ENCODE assay signal across 10 cellular contexts in genomic region chr7:122305475-122306319, GRCh38. TPM values are rescaled to one million over a fixed set of nuclear protein-coding genes. Genes with fewer than 3 reads are reported as not detected.
DNase-seq lines count a peak whose midpoint lies in the region; ATAC-seq and TF ChIP-seq lines count a peak whose summit lies in the region.
"Had no signal": no experiment of that assay in that cellular context is flagged by ENCODE, and none has a peak within 500 bp of the region (broad histone marks: within the 10 kb centered on the region; RNA-seq: fewer than 3 reads in every experiment).

No MANE protein-coding gene starts in this region.

- no peak overlapping the region for H3K27ac ChIP-seq in duodenal mucosa (ENCODE audit: low read depth, low read length)

- DNase-seq in Caco-2 (peak in 1 of 2 experiments; percentile 22), NCI-H1417 treated with DMSO at 0.1 percent for 48 hours (lab: John Stamatoyannopoulos, UW) (peak; percentile 65), nephron progenitor cell (peak; percentile 60), GM10248 (ENCODE audit: extremely low spot score) (no peak), NCI-H1694 treated with DMSO at 0.1 percent for 48 hours (lab: John Stamatoyannopoulos, UW) (no peak), HCEC 1CT (no peak)
- DNase-seq: hippocampal formation, OCI-M1 had no signal

- H3K4me1 Mint-ChIP-seq in Caco-2 (ENCODE audit: low read depth, unreplicated experiment) = no peaks in the 10 kb centered on the region
- H3K4me1 Mint-ChIP-seq in nephron progenitor cell = peaks cover 32% of the 10 kb centered on the region

- peak overlapping the region; percentile 27 for H3K4me3 ChIP-seq in Caco-2 (ENCODE audit: low read depth, low read length)
- H3K4me3 ChIP-seq in duodenal mucosa (ENCODE audit: low read depth in 1 of 2, low read length in 2 of 2) = peak overlapping the region; percentile 38 to 41

- no TSS peak for BruUV-seq in Caco-2 (replicated peaks; lab: Mats Ljungman, UMichigan)

- CTCF ChIA-PET in Caco-2 (lab: Charles Lee) (no interaction called here), GM10248 (lab: Yijun Ruan, JAX) (interaction anchor here (1.1 kb wide), 1 partner anchor 11 kb away, joined by 3 read pairs; no protein-coding TSS in a partner anchor)

- TF ChIP-seq CTCF in Caco-2 (IDR thresholded peaks at IDR 0.05; ENCODE audit: insufficient read depth in 1 of 2, low read depth in 1 of 2, low read length in 1 of 2, severe bottlenecking in 1 of 2, unreplicated experiment in 1 of 2) = no peak
- no peak for TF ChIP-seq CTCF in nephron progenitor cell (IDR thresholded peaks at IDR 0.05)
- TF ChIP-seq CTCF in GM10248 (IDR thresholded peaks at IDR 0.05; ENCODE audit: control extremely low read depth, extremely low read depth, low read depth, missing control alignments) = no peak

- H3K9ac ChIP-seq in duodenal mucosa (ENCODE audit: low read depth in 1 of 2, low read length in 2 of 2) = no peak overlapping the region

- peak overlapping the region; percentile 69 for H3K4me3 Mint-ChIP-seq in Caco-2 (ENCODE audit: unreplicated experiment)
- H3K4me3 Mint-ChIP-seq in nephron progenitor cell = peak overlapping the region; percentile 67

- H3K9me3 Mint-ChIP-seq in Caco-2 (ENCODE audit: unreplicated experiment) (no peaks in the 10 kb centered on the region), nephron progenitor cell (no peaks in the 10 kb centered on the region)

- peaks cover 4% of the 10 kb centered on the region; the same call in 1 of the 2 replicates for H3K27me3 ChIP-seq in Caco-2 (replicated peaks; ENCODE audit: control insufficient read depth, insufficient read depth, low read length)
- H3K27me3 ChIP-seq in duodenal mucosa (ENCODE audit: control insufficient read depth in 1 of 2, insufficient read depth in 2 of 2, low read length in 2 of 2) = peaks cover 94 to 99% of the 10 kb centered on the region in 2 donors

- no peaks in the 10 kb centered on the region for H3K9me3 ChIP-seq in Caco-2
- H3K9me3 ChIP-seq in duodenal mucosa (ENCODE audit: control insufficient read depth in 1 of 2, low read length in 2 of 2) = no peaks in the 10 kb centered on the region

- H3K27me3 Mint-ChIP-seq in Caco-2 (ENCODE audit: insufficient read depth, unreplicated experiment) = peaks cover 36% of the 10 kb centered on the region
- H3K27me3 Mint-ChIP-seq in nephron progenitor cell (ENCODE audit: low read depth, poor library complexity) = peaks cover 100% of the 10 kb centered on the region

- ATAC-seq in HG02678 (IDR thresholded peaks at IDR 0.05; ENCODE audit: unreplicated experiment) = no peak

- no peaks in the 10 kb centered on the region for H3K36me3 Mint-ChIP-seq in Caco-2 (ENCODE audit: insufficient read depth, unreplicated experiment)
- H3K36me3 Mint-ChIP-seq in nephron progenitor cell (ENCODE audit: low read depth) = no peaks in the 10 kb centered on the region

- 0 out of 2 replicates have a peak, but pooled peaks cover 6% of the 10 kb centered on the region for H3K4me1 ChIP-seq in Caco-2
- H3K4me1 ChIP-seq in duodenal mucosa (ENCODE audit: control insufficient read depth in 1 of 2, insufficient read depth in 2 of 2, low read length in 2 of 2) = peaks cover 20 to 30% of the 10 kb centered on the region in 2 donors

- POLR2A ChIA-PET in Caco-2 (lab: Charles Lee) = no interaction called here
- POLR2A ChIA-PET in GM10248 (lab: Yijun Ruan, JAX) = no interaction called here

- no peak overlapping the region for H3K27ac Mint-ChIP-seq in Caco-2 (ENCODE audit: unreplicated experiment)
- H3K27ac Mint-ChIP-seq in nephron progenitor cell = no peak overlapping the region

- intact Hi-C loops in Caco-2 (cut with micrococcal nuclease; ENCODE audit: unreplicated experiment) = no loop called here

- H3K36me3 ChIP-seq in Caco-2 (ENCODE audit: control insufficient read depth, insufficient read depth, low read length) (no peaks in the 10 kb centered on the region), duodenal mucosa (ENCODE audit: control insufficient read depth in 1 of 2, insufficient read depth in 2 of 2, low read length in 2 of 2) (no peaks in the 10 kb centered on the region)

RNA-seq across cellular contexts. Expression of gene FEZF1, which starts 1.1 kb away (rescaled TPM):
- total RNA-seq in Caco-2 (2022) = not detected in 2 replicates

Comparison
In these comparisons a context has a peak if more than half of its experiments do, and no peak if none do; other contexts are left out.
1. DNase-seq: peak in NCI-H1417 treated with DMSO at 0.1 percent for 48 hours (single experiment) and nephron progenitor cell (single experiment); none in GM10248 (single experiment), NCI-H1694 treated with DMSO at 0.1 percent for 48 hours (single experiment) and HCEC 1CT (single experiment).